1 cellular context compared by ENCODE assay signal in genomic region chr9:98182069-98182820, GRCh38.
A peak's percentile ranks its signal among the peaks of the same experiment; 100 is the strongest.
TF ChIP-seq lines count a peak whose summit lies in the region.

No MANE protein-coding gene starts in this region.

TF ChIP-seq in K562, 482 proteins besides CTCF, POLR2A, EP300 and RAD21 (continued from another document and continues in another):
- TF ChIP-seq ZNF449 (CRISPR knock-in tag; IDR thresholded peaks at IDR 0.05) (no peak), DMBX1 (CRISPR knock-in tag; IDR thresholded peaks at IDR 0.05; ENCODE audit: borderline replicate concordance) (peak; percentile 78), ZNF263 (CRISPR knock-in tag; IDR thresholded peaks at IDR 0.05; ENCODE audit: borderline replicate concordance) (no peak), CC2D1A (IDR thresholded peaks at IDR 0.05) (peak; percentile 83; the same call in 1 of the 2 replicates), FOXP1 (CRISPR knock-in tag; IDR thresholded peaks at IDR 0.05) (no peak), ZNF431 (CRISPR knock-in tag; IDR thresholded peaks at IDR 0.05) (peak; percentile 11; the same call in 1 of the 2 replicates), HOXB6 (CRISPR knock-in tag; IDR thresholded peaks at IDR 0.05; ENCODE audit: borderline replicate concordance) (no peak), ILK (tag; IDR thresholded peaks at IDR 0.05; ENCODE audit: borderline replicate concordance, low read depth) (no peak), GTF2E2 (tag; IDR thresholded peaks at IDR 0.05) (0 out of 2 replicates have a peak, but pooled peaks have one; percentile 24), ATF1 (CRISPR knock-in tag; IDR thresholded peaks at IDR 0.05) (no peak), ATF1 (tag; IDR thresholded peaks at IDR 0.05) (peak; percentile 45; the same call in 1 of the 2 replicates), FOXA3 (CRISPR knock-in tag; conservative IDR thresholded peaks at IDR 0.05 in 1 of 2, IDR thresholded peaks at IDR 0.05 in 1 of 2) (no peak), KLF10 (CRISPR knock-in tag; IDR thresholded peaks at IDR 0.05) (no peak), SREBF1 (IDR thresholded peaks at IDR 0.05; ENCODE audit: borderline replicate concordance, low read depth, low read length) (no peak), NFATC3 (IDR thresholded peaks at IDR 0.05) (no peak), RREB1 (CRISPR knock-in tag; IDR thresholded peaks at IDR 0.05) (peak; percentile 74; the same call in 1 of the 2 replicates), EP400 (IDR thresholded peaks at IDR 0.05) (peak; percentile 60), JUND (IDR thresholded peaks at IDR 0.05; ENCODE audit: borderline replicate concordance, low read depth, low read length) (peak; percentile 73), JUND (tag; IDR thresholded peaks at IDR 0.05; ENCODE audit: borderline replicate concordance, low read depth, low read length) (peak; percentile 23; the same call in 2 of the 3 replicates), BACH1 (tag; IDR thresholded peaks at IDR 0.05) (peak; percentile 69; the same call in 1 of the 2 replicates), ZHX1 (conservative IDR thresholded peaks at IDR 0.05; ENCODE audit: low read length) (no peak), SAFB2 (IDR thresholded peaks at IDR 0.05; ENCODE audit: borderline replicate concordance, low read depth, low read length, severe bottlenecking) (no peak), PURB (CRISPR knock-in tag; IDR thresholded peaks at IDR 0.05; ENCODE audit: low read depth) (no peak), SPI1 (IDR thresholded peaks at IDR 0.05; ENCODE audit: borderline replicate concordance, low read depth, low read length) (no peak), MLX (CRISPR knock-in tag; conservative IDR thresholded peaks at IDR 0.05) (no peak), FOXA1 (IDR thresholded peaks at IDR 0.05; ENCODE audit: borderline replicate concordance) (no peak), SP1 (CRISPR knock-in tag; IDR thresholded peaks at IDR 0.05) (peak; percentile 54; the same call in 1 of the 2 replicates), MYNN (IDR thresholded peaks at IDR 0.05) (0 out of 2 replicates have a peak, but pooled peaks have one; percentile 84), MYNN (CRISPR knock-in tag; IDR thresholded peaks at IDR 0.05) (no peak), KLF16 (IDR thresholded peaks at IDR 0.05) (peak; percentile 80), CREB3 (tag; conservative IDR thresholded peaks at IDR 0.05; ENCODE audit: low read depth) (peak; percentile 73; the same call in 1 of the 2 replicates), XRCC4 (IDR thresholded peaks at IDR 0.05; ENCODE audit: extremely low read depth, insufficient read depth, insufficient read length) (no peak), TSHZ1 (CRISPR knock-in tag; IDR thresholded peaks at IDR 0.05) (no peak), FOS (IDR thresholded peaks at IDR 0.05; ENCODE audit: extremely low read depth, insufficient read length) (no peak), OTX1 (CRISPR knock-in tag; IDR thresholded peaks at IDR 0.05) (peak; percentile 17; the same call in 1 of the 2 replicates), ETS1 (conservative IDR thresholded peaks at IDR 0.05; ENCODE audit: control insufficient read depth, low read depth, low read length) (peak; percentile 81), FOXK2 (conservative IDR thresholded peaks at IDR 0.05 in 1 of 2, IDR thresholded peaks at IDR 0.05 in 1 of 2; ENCODE audit: low read depth in 2 of 2) (0 out of 4 replicates have a peak, but pooled peaks of 1 of the 2 experiments have one; percentile 37), ARID3A (IDR thresholded peaks at IDR 0.05; ENCODE audit: borderline replicate concordance, low read depth, low read length) (peak; percentile 59; the same call in 1 of the 2 replicates), HES1 (IDR thresholded peaks at IDR 0.05; ENCODE audit: low read depth) (peak; percentile 62; the same call in 1 of the 2 replicates), GTF2A2 (tag; IDR thresholded peaks at IDR 0.05) (no peak), ZNF175 (CRISPR knock-in tag; IDR thresholded peaks at IDR 0.05; ENCODE audit: low read depth) (0 out of 2 replicates have a peak, but pooled peaks have one; percentile 35), BCOR (IDR thresholded peaks at IDR 0.05) (peak; percentile 94), ARNT (IDR thresholded peaks at IDR 0.05) (peak in 1 of 2 experiments; percentile 83; a peak in 3 of 4 replicates), ZNF140 (CRISPR knock-in tag; IDR thresholded peaks at IDR 0.05) (no peak), ARID1B (IDR thresholded peaks at IDR 0.05) (peak; percentile 95), DDX20 (tag; IDR thresholded peaks at IDR 0.05; ENCODE audit: low read depth) (no peak), MCM3 (IDR thresholded peaks at IDR 0.05) (no peak)
